In the genomic region with DNA sequence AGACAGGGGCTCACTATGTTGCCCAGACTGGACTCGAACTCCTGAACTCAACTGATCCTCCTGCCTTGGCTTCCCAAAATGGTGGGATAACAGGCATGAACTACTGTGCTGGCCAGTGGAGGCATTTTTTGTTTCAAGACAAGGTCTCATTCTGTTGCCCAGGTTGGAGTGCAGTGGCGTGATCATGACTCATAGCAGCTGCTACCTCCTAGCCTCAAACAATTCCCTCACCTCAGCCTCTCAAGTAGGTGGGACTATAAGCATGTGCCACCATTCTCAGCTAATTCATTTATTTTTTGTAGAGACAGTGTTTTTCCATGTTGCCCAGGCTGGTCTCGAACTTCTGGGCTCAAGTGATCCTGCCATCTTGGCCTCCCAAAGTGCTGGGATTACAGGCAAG, we compare ENCODE assay signal across 21 cellular contexts. TPM values are rescaled to one million over a fixed set of nuclear protein-coding genes. Genes with fewer than 3 reads are reported as not detected.
A peak's percentile ranks its signal among the peaks of the same experiment; 100 is the strongest.
DNase-seq lines count a peak whose midpoint lies in the region; ATAC-seq and TF ChIP-seq lines count a peak whose summit lies in the region.
"Had no signal": no experiment of that assay in that cellular context is flagged by ENCODE, and none has a peak within 500 bp of the region (broad histone marks: within the 10 kb centered on the region; RNA-seq: fewer than 3 reads in every experiment).

No MANE protein-coding gene starts in this region.

- H3K4me1 ChIP-seq in breast epithelium (no peaks in the 10 kb centered on the region), body of pancreas (peaks cover 17% of the 10 kb centered on the region)
- H3K4me1 ChIP-seq: BLaER1 had no signal

- H3K9me3 Mint-ChIP-seq in MCF 10A (ENCODE audit: unreplicated experiment) = no peaks in the 10 kb centered on the region
- H3K9me3 Mint-ChIP-seq: CD8-positive, alpha-beta T cell had no signal

- DNase-seq in MCF 10A (ENCODE audit: unreplicated experiment) (peak; percentile 17), breast epithelium (ENCODE audit: low spot score in 2 of 2) (no peak), RPMI7951 (ENCODE audit: low read depth) (peak; percentile 20), glomerular visceral epithelial cell (ENCODE audit: extremely low spot score) (peak; percentile 16), NCI-H82 treated with DMSO at 0.1 percent for 48 hours (lab: John Stamatoyannopoulos, UW; ENCODE audit: unreplicated experiment) (no peak), WERI-Rb-1 (no peak), body of pancreas (no peak), NCI-H1694 (lab: John Stamatoyannopoulos, UW) (no peak)
- DNase-seq: CD8-positive, alpha-beta T cell; DMS 273 treated with DMSO at 0.1 percent for 48 hours; IMR-90; NCI-H1048; NCI-H146; NCI-H510A treated with DMSO at 0.1 percent for 48 hours; NCI-H82; Peyer's patch; Right ventricle myocardium superior had no signal

- no peaks in the 10 kb centered on the region for H3K27me3 Mint-ChIP-seq in MCF 10A (ENCODE audit: insufficient read depth, unreplicated experiment)

- POLR2A ChIA-PET in MCF 10A (lab: Yijun Ruan, JAX) = interaction anchor here (0.7 kb wide), 2 partner anchors 70 to 436 kb away, joined by 3 read pairs; no protein-coding TSS in a partner anchor

- 89 to 98% methylated on average over 3 of the region's 3 CpGs for WGBS in body of pancreas, 2 donors

- H3K27ac Mint-ChIP-seq in MCF 10A (ENCODE audit: low read depth, unreplicated experiment) = no peak overlapping the region
- H3K27ac Mint-ChIP-seq: CD8-positive, alpha-beta T cell had no signal

- no TSS peak for BruUV-seq in MCF 10A (replicated peaks; lab: Mats Ljungman, UMichigan)

- H3K36me3 ChIP-seq in breast epithelium = no peaks in the 10 kb centered on the region
- no peaks in the 10 kb centered on the region for H3K36me3 ChIP-seq in WERI-Rb-1
- no peaks in the 10 kb centered on the region for H3K36me3 ChIP-seq in body of pancreas (replicated peaks in 1 of 2; ENCODE audit: insufficient read depth in 1 of 2, low read depth in 2 of 2)
- H3K36me3 ChIP-seq: BLaER1 had no signal

- H3K36me3 Mint-ChIP-seq in MCF 10A (ENCODE audit: insufficient read depth, unreplicated experiment) = no peaks in the 10 kb centered on the region
- H3K36me3 Mint-ChIP-seq: CD8-positive, alpha-beta T cell had no signal

- peaks cover 6% of the 10 kb centered on the region for H3K4me1 Mint-ChIP-seq in MCF 10A (ENCODE audit: insufficient read depth, unreplicated experiment)

- no peaks in the 10 kb centered on the region for H3K9me3 ChIP-seq in breast epithelium
- H3K9me3 ChIP-seq in WERI-Rb-1 (ENCODE audit: severe bottlenecking) = no peaks in the 10 kb centered on the region
- H3K9me3 ChIP-seq in body of pancreas = no peaks in the 10 kb centered on the region
- H3K9me3 ChIP-seq: BLaER1, Peyer's patch had no signal

- CTCF ChIA-PET in MCF 10A (lab: Yijun Ruan, JAX) = interaction anchor here (0.9 to 2.9 kb wide), 2 partner anchors 26 to 270 kb away, joined by 4 to 15 read pairs; partner anchors contain the start of gene MED23

- intact Hi-C loops in MCF 10A (cut with micrococcal nuclease) (no loop called here), breast epithelium (cut with DNase I; ENCODE audit: low total_unique reads) (no loop called here), body of pancreas (cut with DNase I) (no loop called here)

- H3K4me3 ChIP-seq in breast epithelium = no peak overlapping the region
- H3K4me3 ChIP-seq in WERI-Rb-1 (ENCODE audit: low read depth, low read length) = no peak overlapping the region
- no peak overlapping the region for H3K4me3 ChIP-seq in body of pancreas
- H3K4me3 ChIP-seq: BLaER1, Peyer's patch had no signal

- H3K27me3 ChIP-seq in breast epithelium (no peaks in the 10 kb centered on the region), WERI-Rb-1 (ENCODE audit: insufficient read depth, low read depth, severe bottlenecking) (no peaks in the 10 kb centered on the region), body of pancreas (no peaks in the 10 kb centered on the region)
- H3K27me3 ChIP-seq: BLaER1, Peyer's patch had no signal

- H3K27ac ChIP-seq in breast epithelium (no peak overlapping the region), WERI-Rb-1 (no peak overlapping the region), body of pancreas (no peak overlapping the region)
- H3K27ac ChIP-seq: BLaER1, Peyer's patch had no signal

- TF ChIP-seq POLR2A in breast epithelium (IDR thresholded peaks at IDR 0.05) (no peak), body of pancreas (IDR thresholded peaks at IDR 0.05) (no peak)

- TF ChIP-seq CTCF in MCF 10A (IDR thresholded peaks at IDR 0.05; ENCODE audit: unreplicated experiment) (no peak), breast epithelium (IDR thresholded peaks at IDR 0.05) (no peak), WERI-Rb-1 (IDR thresholded peaks at IDR 0.05; ENCODE audit: low read depth, low read length) (no peak), body of pancreas (IDR thresholded peaks at IDR 0.05) (no peak)

- no peak for ATAC-seq in body of pancreas
- ATAC-seq: CD8-positive, alpha-beta T cell; SK-N-SH treated with all-trans-retinoic acid at 6 μM for 48 hours had no signal

- H3K4me3 Mint-ChIP-seq in MCF 10A (ENCODE audit: unreplicated experiment) = no peak overlapping the region
- H3K4me3 Mint-ChIP-seq: CD8-positive, alpha-beta T cell had no signal

RNA-seq across cellular contexts. Expression of gene ENPP3, which starts 17.2 kb away (rescaled TPM):
- total RNA-seq in MCF 10A (2022) (not detected in 2 replicates), breast epithelium (1 to 10 TPM in 2 of 3 donors, under 1 TPM in 1; 0.98 to 1.8 (median 1.8) TPM), body of pancreas (under 1 TPM in 1 of 2 donors, not detected in 1; 0.26 TPM)
- 0.48 and 1.9 TPM in 2 replicates for total RNA-seq in RPMI7951 (2014; rRNA removed; shearing (Covaris generic))
- total RNA-seq: A172, H1 had no signal

RNA-seq across cellular contexts. Expression of gene MED23, which starts 26.3 kb away (rescaled TPM):
- total RNA-seq in MCF 10A (2022) = 20.6 and 25.0 TPM in 2 replicates
- total RNA-seq in breast epithelium = 10 to 100 TPM; 23.7 to 61.8 (median 47.5) TPM
- 28.3 and 32.1 TPM in 2 replicates for total RNA-seq in RPMI7951 (2014; rRNA removed; shearing (Covaris generic))
- 10 to 100 TPM; 11.9 to 18.2 TPM for total RNA-seq in body of pancreas

RNA-seq across cellular contexts. Expression of gene OR2A4, which starts 46.9 kb away (rescaled TPM):
- total RNA-seq in MCF 10A (2022) (not detected in 2 replicates), breast epithelium (1 to 10 TPM in 1 of 3 donors, not detected in 2; 1.6 TPM), body of pancreas (not detected)
- total RNA-seq in RPMI7951 (2014; rRNA removed; shearing (Covaris generic)) = not detected in 2 replicates
- total RNA-seq: A172; CD8-positive, alpha-beta T cell; H1; IMR-90; Right ventricle myocardium superior had no signal

RNA-seq across cellular contexts. Expression of gene CTAGE9, which starts 56.5 kb away (rescaled TPM):
- total RNA-seq in MCF 10A (2022) (not detected in 2 replicates), breast epithelium (under 1 TPM in 1 of 3 donors, not detected in 2; 0.16 TPM), body of pancreas (under 1 TPM in 1 of 2 donors, not detected in 1; 0.66 TPM)
- not detected in 2 replicates for total RNA-seq in RPMI7951 (2014; rRNA removed; shearing (Covaris generic))
- total RNA-seq: A172; CD8-positive, alpha-beta T cell; H1; IMR-90; Peyer's patch; Right ventricle myocardium superior had no signal

Comparison
In these comparisons a context has a peak if more than half of its experiments do, and no peak if none do; other contexts are left out.
1. DNase-seq: peak in MCF 10A (single experiment), RPMI7951 (single experiment) and glomerular visceral epithelial cell (single experiment); none in breast epithelium (0 of 2), NCI-H82 treated with DMSO at 0.1 percent for 48 hours (single experiment), WERI-Rb-1 (single experiment), body of pancreas (0 of 4) and NCI-H1694 (single experiment).